23 cellular contexts compared by ENCODE assay signal in the genomic region with DNA sequence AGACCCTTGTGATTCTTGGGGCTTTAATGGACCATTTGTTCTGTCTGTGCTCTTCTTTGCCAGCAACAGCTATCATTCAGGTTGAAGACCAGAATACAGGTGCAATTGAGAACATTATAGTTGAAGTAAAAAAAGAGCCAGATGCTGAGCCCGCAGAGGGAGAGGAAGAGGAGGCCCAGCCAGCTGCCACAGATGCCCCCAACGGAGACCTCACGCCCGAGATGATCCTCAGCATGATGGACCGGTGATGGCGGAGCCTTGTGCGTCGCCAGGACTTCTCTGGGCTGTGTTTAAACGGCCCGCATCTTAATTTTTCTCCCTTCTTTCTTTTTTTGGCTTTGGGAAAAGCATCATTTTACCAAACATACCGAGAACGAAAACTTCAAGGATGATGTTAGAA. TPM values are rescaled to one million over a fixed set of nuclear protein-coding genes. Genes with fewer than 3 reads are reported as not detected.
A peak's percentile ranks its signal among the peaks of the same experiment; 100 is the strongest.
DNase-seq lines count a peak whose midpoint lies in the region; ATAC-seq, FAIRE-seq and TF ChIP-seq lines count a peak whose summit lies in the region.
"Had no signal": no experiment of that assay in that cellular context is flagged by ENCODE, and none has a peak within 500 bp of the region (broad histone marks: within the 10 kb centered on the region; RNA-seq: fewer than 3 reads in every experiment).

No MANE protein-coding gene starts in this region.

- no peaks in the 10 kb centered on the region for H3K9me3 Mint-ChIP-seq in WTC11
- H3K9me3 Mint-ChIP-seq: CD4-positive, alpha-beta T cell; CD8-positive, alpha-beta T cell had no signal

- intact Hi-C loops in cardiac septum (cut with DNase I) (no loop called here), left ventricle myocardium inferior (cut with micrococcal nuclease) (loop anchor here (10.0 kb wide), 1 partner anchor 63 kb away; no protein-coding TSS in a partner anchor), upper lobe of right lung (cut with DNase I) (no loop called here)

- peak overlapping the region; percentile 23; the same call in 1 of the 2 replicates for H3K27ac Mint-ChIP-seq in WTC11
- H3K27ac Mint-ChIP-seq: B cell; CD4-positive, alpha-beta T cell; CD8-positive, alpha-beta T cell had no signal

- FAIRE-seq in frontal cortex (lab: Jason Lieb, UNC): no peak
- FAIRE-seq: A549, D721Med, G401.6, GM12891 had no signal

- ATAC-seq in WTC11 (no peak), upper lobe of right lung (no peak)
- ATAC-seq: A549; CD8-positive, alpha-beta T cell had no signal

- CTCF ChIA-PET in WTC11 (lab: Charles Lee): interaction anchor here (3.2 kb wide), 1 partner anchor 91 kb away, joined by 15 read pairs; no protein-coding TSS in a partner anchor

- POLR2A ChIA-PET in WTC11 (lab: Charles Lee): no interaction called here

- H3K9me3 ChIP-seq in left ventricle myocardium inferior (replicated peaks) (no peaks in the 10 kb centered on the region), upper lobe of right lung (no peaks in the 10 kb centered on the region)
- H3K9me3 ChIP-seq: A549; BLaER1 treated with 17β-estradiol and CSF1 and Interleukin-3, amounts not matched to agents 10 nM and 100 nM; Caco-2 had no signal

- H3K27ac ChIP-seq in left ventricle myocardium inferior (replicated peaks) (no peak overlapping the region), cingulate gyrus (ENCODE audit: low read depth, low read length) (peak overlapping the region; percentile 3), upper lobe of right lung (no peak overlapping the region)
- H3K27ac ChIP-seq: 22Rv1; A549; BLaER1 treated with 17β-estradiol and CSF1 and Interleukin-3, amounts not matched to agents 10 nM and 100 nM; C4-2B had no signal

- TF ChIP-seq CTCF in left ventricle myocardium inferior (IDR thresholded peaks at IDR 0.05; ENCODE audit: borderline replicate concordance): no peak
- TF ChIP-seq CTCF in WTC11 (IDR thresholded peaks at IDR 0.05): no peak
- no peak for TF ChIP-seq CTCF in upper lobe of right lung (IDR thresholded peaks at IDR 0.05)

- peaks cover 24% of the 10 kb centered on the region for H3K4me1 ChIP-seq in left ventricle myocardium inferior
- H3K4me1 ChIP-seq in upper lobe of right lung: peaks cover 3% of the 10 kb centered on the region
- H3K4me1 ChIP-seq: A549, Caco-2 had no signal

- DNase-seq in cardiac septum (ENCODE audit: low spot score) (peak; percentile 67), left ventricle myocardium inferior (no peak), WTC11 (ENCODE audit: low spot score) (no peak), upper lobe of right lung (peak; percentile 16), NCI-H226 (no peak), frontal cortex (ENCODE audit: low spot score in 2 of 2) (no peak)
- DNase-seq: AML-193; Caco-2; Calu3; CD4-positive, alpha-beta T cell; CD8-positive, alpha-beta T cell; DMS79 treated with DMSO at 0.1 percent for 48 hours; GF-D8 had no signal

- peaks cover 37% of the 10 kb centered on the region for H3K36me3 Mint-ChIP-seq in WTC11

- H3K4me3 ChIP-seq in left ventricle myocardium inferior (no peak overlapping the region), upper lobe of right lung (no peak overlapping the region)
- H3K4me3 ChIP-seq: A549; BLaER1 treated with 17β-estradiol and CSF1 and Interleukin-3, amounts not matched to agents 10 nM and 100 nM had no signal

- H3K27me3 ChIP-seq in left ventricle myocardium inferior (ENCODE audit: low read depth) (no peaks in the 10 kb centered on the region), upper lobe of right lung (no peaks in the 10 kb centered on the region)
- H3K27me3 ChIP-seq: BLaER1 treated with 17β-estradiol and CSF1 and Interleukin-3, amounts not matched to agents 10 nM and 100 nM had no signal

- H3K36me3 ChIP-seq in left ventricle myocardium inferior (peaks cover 58% of the 10 kb centered on the region), upper lobe of right lung (peaks cover 55% of the 10 kb centered on the region)

- H3K4me1 Mint-ChIP-seq in WTC11: no peaks in the 10 kb centered on the region
- H3K4me1 Mint-ChIP-seq: B cell had no signal

- H3K4me3 Mint-ChIP-seq in WTC11: no peak overlapping the region
- H3K4me3 Mint-ChIP-seq: B cell; CD4-positive, alpha-beta T cell; CD8-positive, alpha-beta T cell had no signal

- H3K27me3 Mint-ChIP-seq in WTC11 (ENCODE audit: low read depth): no peaks in the 10 kb centered on the region
- H3K27me3 Mint-ChIP-seq: B cell; CD4-positive, alpha-beta T cell had no signal

TF ChIP-seq in WTC11, 78 proteins besides CTCF, POLR2A, EP300 and RAD21:
- no peak for TF ChIP-seq NR3C1 (CRISPR knock-in tag; conservative IDR thresholded peaks at IDR 0.05; ENCODE audit: low read depth)
- TF ChIP-seq ZNF416 (CRISPR knock-in tag; IDR thresholded peaks at IDR 0.05): no peak
- no peak for TF ChIP-seq ZNF232 (CRISPR knock-in tag; IDR thresholded peaks at IDR 0.05)

RNA-seq across cellular contexts. Expression of a gene that starts 7.3 kb away (rescaled TPM):
- 0.40 TPM for total RNA-seq in cardiac septum
- total RNA-seq in left ventricle myocardium inferior: 0.58 TPM
- 33.3 to 42.3 TPM (median 38.3 TPM) in 3 replicates for total RNA-seq in WTC11 (2021)
- 6.3 TPM for total RNA-seq in upper lobe of right lung
- total RNA-seq in frontal cortex: 2.4 TPM

RNA-seq across cellular contexts. Expression of a gene that starts 22.4 kb away (rescaled TPM):
- total RNA-seq in cardiac septum: 9.3 TPM
- total RNA-seq in left ventricle myocardium inferior: 7.1 TPM
- total RNA-seq in WTC11 (2021): 38.1 to 41.3 TPM (median 40.7 TPM) in 3 replicates
- 14.3 TPM for total RNA-seq in upper lobe of right lung
- 24.9 TPM for total RNA-seq in frontal cortex

RNA-seq across cellular contexts. Expression of a gene that starts 23.1 kb away (rescaled TPM):
- total RNA-seq in cardiac septum: 3.4 TPM
- 3.4 TPM for total RNA-seq in left ventricle myocardium inferior
- 17.1 to 18.5 TPM (median 17.4 TPM) in 3 replicates for total RNA-seq in WTC11 (2021)
- total RNA-seq in upper lobe of right lung: 4.7 TPM
- total RNA-seq in frontal cortex: 9.4 TPM

RNA-seq across cellular contexts. Expression of a gene that starts 28.9 kb away (rescaled TPM):
- total RNA-seq in cardiac septum: 8.5 TPM
- total RNA-seq in left ventricle myocardium inferior: 9.6 TPM
- 10.3 to 11.9 TPM (median 11.7 TPM) in 3 replicates for total RNA-seq in WTC11 (2021)
- 14.5 TPM for total RNA-seq in upper lobe of right lung
- 9.4 TPM for total RNA-seq in frontal cortex
- total RNA-seq: A172 had no signal

RNA-seq across cellular contexts. Expression of a gene that starts 29.0 kb away (rescaled TPM):
- total RNA-seq in cardiac septum (5.6 TPM), left ventricle myocardium inferior (2.9 TPM), WTC11 (2021) (4.1 to 5.4 TPM (median 4.9 TPM) in 3 replicates), upper lobe of right lung (3.8 TPM), frontal cortex (2.0 TPM)
- total RNA-seq: A172 had no signal

Comparison
In these comparisons a context has a peak if more than half of its experiments do, and no peak if none do; other contexts are left out.
1. DNase-seq: peak in cardiac septum (single experiment) and upper lobe of right lung (single experiment); none in left ventricle myocardium inferior (single experiment), WTC11 (single experiment), NCI-H226 (single experiment) and frontal cortex (0 of 2).